1 cellular context compared by ENCODE assay signal in the genomic region with DNA sequence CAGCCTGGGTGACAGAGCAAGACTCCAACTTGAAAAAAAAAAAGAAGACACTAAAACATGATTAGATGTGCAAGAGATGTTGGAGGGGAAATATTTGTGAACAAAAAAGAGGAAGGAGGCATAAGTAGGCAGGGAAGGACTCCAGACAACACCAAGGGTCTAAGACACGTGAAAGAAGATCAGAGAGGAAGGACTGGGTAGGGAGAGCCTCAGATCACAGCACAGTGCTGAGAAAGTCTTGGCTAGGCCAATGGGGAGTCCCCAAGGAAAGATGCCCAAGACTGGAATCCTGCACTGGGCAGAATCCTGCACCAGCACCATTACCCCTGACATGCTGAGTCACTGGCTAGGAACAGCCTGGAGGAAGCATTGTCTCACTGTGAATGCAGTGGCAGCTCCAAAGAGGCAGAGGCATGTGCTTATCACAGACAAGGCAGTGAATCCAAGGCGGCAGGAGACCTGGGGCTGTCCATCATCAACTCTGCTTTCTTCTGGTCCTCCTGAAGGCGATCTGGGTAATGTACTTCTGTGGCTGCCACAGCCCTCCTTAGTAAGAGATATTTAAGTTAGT.
TF ChIP-seq lines count a peak whose summit lies in the region.

No MANE protein-coding gene starts in this region.

TF ChIP-seq in SK-N-SH treated with all-trans-retinoic acid at 6 μM for 48 hours, 23 proteins besides CTCF, POLR2A, EP300 and RAD21 (continued from another document):
- TF ChIP-seq TSHZ2 (CRISPR knock-in tag; IDR thresholded peaks at IDR 0.05) = no peak
- no peak for TF ChIP-seq PPARA (CRISPR knock-in tag; IDR thresholded peaks at IDR 0.05; ENCODE audit: borderline replicate concordance)
- no peak for TF ChIP-seq ESRRG (CRISPR knock-in tag; IDR thresholded peaks at IDR 0.05)
- no peak for TF ChIP-seq POU6F1 (CRISPR knock-in tag; IDR thresholded peaks at IDR 0.05; ENCODE audit: borderline replicate concordance, low read depth)
- TF ChIP-seq PATZ1 (CRISPR knock-in tag; IDR thresholded peaks at IDR 0.05; ENCODE audit: borderline replicate concordance) = no peak
- no peak for TF ChIP-seq TOX (CRISPR knock-in tag; IDR thresholded peaks at IDR 0.05; ENCODE audit: borderline replicate concordance)
- no peak for TF ChIP-seq ZNF70 (CRISPR knock-in tag; IDR thresholded peaks at IDR 0.05)
TF ChIP-seq in SK-N-SH treated with all-trans-retinoic acid at 6 μM for 48 hours: peak in this region for 0.
